ENCODE assay signal across 8 cellular contexts in genomic region chr4:153467154-153467896, GRCh38. TPM values are rescaled to one million over a fixed set of nuclear protein-coding genes. Genes with fewer than 3 reads are reported as not detected.
A peak's percentile ranks its signal among the peaks of the same experiment; 100 is the strongest.
DNase-seq lines count a peak whose midpoint lies in the region; ATAC-seq and TF ChIP-seq lines count a peak whose summit lies in the region.

No MANE protein-coding gene starts in this region.

- no peak for TF ChIP-seq CTCF in GM12864 (IDR thresholded peaks at IDR 0.05; ENCODE audit: low read depth, low read length, missing control alignments)

- peak overlapping the region; percentile 73 for H3K27ac ChIP-seq in caudate nucleus (ENCODE audit: low read depth, low read length)

- peak; percentile 47 for ATAC-seq in GM21619 (IDR thresholded peaks at IDR 0.05; ENCODE audit: unreplicated experiment)
- ATAC-seq in left lobe of liver: peak; percentile 81

- H3K4me3 ChIP-seq in GM12864 (ENCODE audit: low read depth, low read length): peak overlapping the region; percentile 73

- DNase-seq in GM12864 (ENCODE audit: low read depth): peak; percentile 88
- DNase-seq in HuH-7.5 (ENCODE audit: low spot score): peak; percentile 67
- peak in 4 of 5 donors; percentile 14 to 44 (median 32) for DNase-seq in T-helper 1 cell
- DNase-seq in caudate nucleus (lab: John Stamatoyannopoulos, UW): peak in 15 of 61 donors; percentile 15 to 57 (median 39)
- DNase-seq in left lobe of liver (ENCODE audit: low spot score): peak; percentile 97
- DNase-seq in stimulated activated CD8-positive, alpha-beta memory T cell treated with anti-CD3 and anti-CD28 coated beads, Interleukin-4, amount 100 ng/mL, for 24 hours (ENCODE audit: low read depth): peak; percentile 25
- no peak for DNase-seq in GOT3 (lab: John Stamatoyannopoulos, UW)

RNA-seq across cellular contexts. Expression of gene TMEM131L, which starts 1.2 kb away (rescaled TPM):
- total RNA-seq in left lobe of liver: 14.0 TPM
